Comparison of ENCODE assay signal across 11 cellular contexts in genomic region chr12:11861864-11862600, GRCh38.
DNase-seq lines count a peak whose midpoint lies in the region; ATAC-seq, FAIRE-seq and TF ChIP-seq lines count a peak whose summit lies in the region.
"Had no signal": no experiment of that assay in that cellular context is flagged by ENCODE, and none has a peak within 500 bp of the region (broad histone marks: within the 10 kb centered on the region; RNA-seq: fewer than 3 reads in every experiment).

No MANE protein-coding gene starts in this region.

- peak; percentile 86 for DNase-seq in NCI-H146 (lab: John Stamatoyannopoulos, UW)
- no peak for DNase-seq in K562 (ENCODE audit: extremely low read depth in 1 of 4, low spot score in 3 of 4)
- no peak for DNase-seq in HPDE6-E6E7 (ENCODE audit: extremely low spot score)
- no peak for DNase-seq in RWPE1 (ENCODE audit: low spot score)
- DNase-seq: NCI-H2029 treated with DMSO at 0.1 percent for 48 hours, SJCRH30 had no signal

- CTCF ChIA-PET in K562 (lab: Yijun Ruan, JAX; ENCODE audit: low intra/inter-chr PET ratio) (no interaction called here), RWPE1 (lab: Yijun Ruan, JAX) (no interaction called here)

- intact Hi-C loops in K562 (cut with micrococcal nuclease), result no loop called here

- ATAC-seq in K562, result no peak
- ATAC-seq in HG03520 (IDR thresholded peaks at IDR 0.05; ENCODE audit: unreplicated experiment), result no peak

- no peak overlapping the region for H3K27ac ChIP-seq in K562 (ENCODE audit: extremely low read depth, low read depth, low read length)
- peak overlapping the region; percentile 64 to 70 for H3K27ac ChIP-seq in liver (ENCODE audit: low read depth in 1 of 2, low read length in 2 of 2)
- H3K27ac ChIP-seq in stomach smooth muscle (ENCODE audit: low read length), result peak overlapping the region; percentile 95
- H3K27ac ChIP-seq in RWPE1, result no peak overlapping the region
- H3K27ac ChIP-seq: SJCRH30 had no signal

- WGBS in K562 (ENCODE audit: insufficient coverage, low coverage, missing lambda C conversion rate), result 62% methylated on average over 7 of the region's 7 CpGs
- 84% methylated on average over 7 of the region's 7 CpGs for WGBS in liver

- TF ChIP-seq EP300 in K562 (IDR thresholded peaks at IDR 0.05; ENCODE audit: low read length), result no peak

- H4K20me1 ChIP-seq in K562 (replicated peaks; ENCODE audit: control insufficient read depth, insufficient read depth, low read length), result no peaks in the 10 kb centered on the region

- no peaks in the 10 kb centered on the region for H3K4me1 ChIP-seq in K562 (replicated peaks in 1 of 2; ENCODE audit: control insufficient read depth in 2 of 2, insufficient read depth in 2 of 2, low read length in 2 of 2)
- peaks cover 2 to 41% (median 25%) of the 10 kb centered on the region in 4 donors for H3K4me1 ChIP-seq in liver (ENCODE audit: control insufficient read depth in 4 of 4, insufficient read depth in 4 of 4, low read length in 3 of 4)
- H3K4me1 ChIP-seq in stomach smooth muscle (ENCODE audit: control insufficient read depth, insufficient read depth, low read length), result peaks cover 51% of the 10 kb centered on the region
- H3K4me1 ChIP-seq: SJCRH30 had no signal

- no peaks in the 10 kb centered on the region for H3K36me3 ChIP-seq in K562 (ENCODE audit: control insufficient read depth, insufficient read depth, low read length)
- H3K36me3 ChIP-seq in liver (ENCODE audit: control insufficient read depth in 4 of 4, insufficient read depth in 3 of 4, low read depth in 1 of 4, low read length in 3 of 4), result peaks cover 0 to 6% (median 3%) of the 10 kb centered on the region in 4 donors
- H3K36me3 ChIP-seq in stomach smooth muscle (ENCODE audit: control insufficient read depth in 2 of 2, insufficient read depth in 2 of 2, low read length in 2 of 2), result peaks cover 4% of the 10 kb centered on the region in 2 donors
- H3K36me3 ChIP-seq: SJCRH30 had no signal

- H3K27me3 ChIP-seq in K562 (ENCODE audit: control insufficient read depth in 2 of 2, insufficient read depth in 2 of 2, low read length in 2 of 2) (no peaks in the 10 kb centered on the region), liver (ENCODE audit: control insufficient read depth in 4 of 4, insufficient read depth in 4 of 4, low read length in 3 of 4) (no peaks in the 10 kb centered on the region), stomach smooth muscle (ENCODE audit: control insufficient read depth in 1 of 2, insufficient read depth in 2 of 2, low read length in 2 of 2) (no peaks in the 10 kb centered on the region)
- H3K27me3 ChIP-seq: SJCRH30 had no signal

- no peak for TF ChIP-seq RAD21 in K562 (CRISPR knock-in tag; conservative IDR thresholded peaks at IDR 0.05 in 1 of 2, IDR thresholded peaks at IDR 0.05 in 1 of 2)
- TF ChIP-seq RAD21 in liver (IDR thresholded peaks at IDR 0.05), result no peak

- H3K4me3 ChIP-seq in K562 (no peak overlapping the region), liver (ENCODE audit: low read depth in 1 of 3, low read length in 3 of 3) (no peak overlapping the region), stomach smooth muscle (ENCODE audit: low read length in 2 of 2) (peak overlapping the region in 1 of 2 donors; percentile 5)
- H3K4me3 ChIP-seq: SJCRH30 had no signal

- FAIRE-seq in K562 (lab: Jason Lieb, UNC), result no peak
- FAIRE-seq: bronchial epithelial cell, G401.6 had no signal

- H3K79me2 ChIP-seq in K562 (ENCODE audit: control insufficient read depth, insufficient read depth, low read length), result no peaks in the 10 kb centered on the region

- no peaks in the 10 kb centered on the region for H3K9me1 ChIP-seq in K562 (ENCODE audit: control insufficient read depth, insufficient read depth, low read length)

- BruUV-seq in K562 (replicated peaks; lab: Mats Ljungman, UMichigan), result no TSS peak

- H3K9me3 ChIP-seq in K562 (replicated peaks; ENCODE audit: control insufficient read depth, insufficient read depth, low read depth, low read length) (no peaks in the 10 kb centered on the region; the same call in 1 of the 2 replicates), liver (ENCODE audit: control insufficient read depth in 4 of 4, low read length in 3 of 4) (peaks cover 0 to 10% (median 2%) of the 10 kb centered on the region in 4 donors), stomach smooth muscle (ENCODE audit: control insufficient read depth in 2 of 2, low read length in 2 of 2) (peaks cover 7 to 8% of the 10 kb centered on the region in 2 donors)

- H3K4me2 ChIP-seq in K562 (ENCODE audit: insufficient read depth, low read length), result no peak overlapping the region

- no peak for TF ChIP-seq POLR2A in K562 (conservative IDR thresholded peaks at IDR 0.05)

- H3K9ac ChIP-seq in K562 (ENCODE audit: insufficient read depth in 1 of 2, low read depth in 2 of 2, low read length in 2 of 2), result no peak overlapping the region
- no peak overlapping the region for H3K9ac ChIP-seq in liver (ENCODE audit: low read depth in 1 of 2, low read length in 2 of 2)
- peak overlapping the region; percentile 47 to 58 for H3K9ac ChIP-seq in stomach smooth muscle (ENCODE audit: low read length in 2 of 2)

- POLR2A ChIA-PET in K562 (lab: Yijun Ruan, JAX), result no interaction called here
- POLR2A ChIA-PET in RWPE1 (lab: Yijun Ruan, JAX; ENCODE audit: low non-redundant PET), result no interaction called here

- in situ Hi-C loops in K562 (cut with MboI), result no loop called here

- TF ChIP-seq CTCF in K562 (IDR thresholded peaks at IDR 0.05 in 2 of 3, conservative IDR thresholded peaks at IDR 0.05 in 1 of 3; ENCODE audit: insufficient read depth in 2 of 3, low read depth in 1 of 3, low read length in 3 of 3) (no peak), liver (IDR thresholded peaks at IDR 0.05; ENCODE audit: low read depth, low read length, missing input control) (no peak), RWPE1 (conservative IDR thresholded peaks at IDR 0.05; ENCODE audit: low read depth) (no peak)

- H2AFZ ChIP-seq in K562 (ENCODE audit: low read depth, low read length), result no peak overlapping the region

TF ChIP-seq in K562, 482 proteins besides CTCF, POLR2A, EP300 and RAD21:
- TF ChIP-seq CBX5 (IDR thresholded peaks at IDR 0.05; ENCODE audit: borderline replicate concordance, low read depth) (no peak), ZNF12 (CRISPR knock-in tag; IDR thresholded peaks at IDR 0.05) (peak; percentile 79)

TF ChIP-seq in liver, 16 proteins besides CTCF, POLR2A, EP300 and RAD21 (continues in another document):
- TF ChIP-seq, protein P1, sequence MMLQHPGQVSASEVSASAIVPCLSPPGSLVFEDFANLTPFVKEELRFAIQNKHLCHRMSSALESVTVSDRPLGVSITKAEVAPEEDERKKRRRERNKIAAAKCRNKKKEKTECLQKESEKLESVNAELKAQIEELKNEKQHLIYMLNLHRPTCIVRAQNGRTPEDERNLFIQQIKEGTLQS (IDR thresholded peaks at IDR 0.05), result no peak
- TF ChIP-seq, protein P2, sequence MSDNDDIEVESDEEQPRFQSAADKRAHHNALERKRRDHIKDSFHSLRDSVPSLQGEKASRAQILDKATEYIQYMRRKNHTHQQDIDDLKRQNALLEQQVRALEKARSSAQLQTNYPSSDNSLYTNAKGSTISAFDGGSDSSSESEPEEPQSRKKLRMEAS (IDR thresholded peaks at IDR 0.05), result no peak
- TF ChIP-seq EGR1 (IDR thresholded peaks at IDR 0.05; ENCODE audit: low read depth in 2 of 2) (no peak), HNF4A (conservative IDR thresholded peaks at IDR 0.05) (no peak), SP1 (IDR thresholded peaks at IDR 0.05) (no peak), JUND (IDR thresholded peaks at IDR 0.05) (no peak), HNF4G (IDR thresholded peaks at IDR 0.05) (no peak), RXRA (IDR thresholded peaks at IDR 0.05) (no peak), TAF1 (conservative IDR thresholded peaks at IDR 0.05) (no peak), YY1 (IDR thresholded peaks at IDR 0.05) (no peak), FOXA2 (IDR thresholded peaks at IDR 0.05) (no peak), NR2F2 (IDR thresholded peaks at IDR 0.05) (no peak)
- TF ChIP-seq, protein P3, sequence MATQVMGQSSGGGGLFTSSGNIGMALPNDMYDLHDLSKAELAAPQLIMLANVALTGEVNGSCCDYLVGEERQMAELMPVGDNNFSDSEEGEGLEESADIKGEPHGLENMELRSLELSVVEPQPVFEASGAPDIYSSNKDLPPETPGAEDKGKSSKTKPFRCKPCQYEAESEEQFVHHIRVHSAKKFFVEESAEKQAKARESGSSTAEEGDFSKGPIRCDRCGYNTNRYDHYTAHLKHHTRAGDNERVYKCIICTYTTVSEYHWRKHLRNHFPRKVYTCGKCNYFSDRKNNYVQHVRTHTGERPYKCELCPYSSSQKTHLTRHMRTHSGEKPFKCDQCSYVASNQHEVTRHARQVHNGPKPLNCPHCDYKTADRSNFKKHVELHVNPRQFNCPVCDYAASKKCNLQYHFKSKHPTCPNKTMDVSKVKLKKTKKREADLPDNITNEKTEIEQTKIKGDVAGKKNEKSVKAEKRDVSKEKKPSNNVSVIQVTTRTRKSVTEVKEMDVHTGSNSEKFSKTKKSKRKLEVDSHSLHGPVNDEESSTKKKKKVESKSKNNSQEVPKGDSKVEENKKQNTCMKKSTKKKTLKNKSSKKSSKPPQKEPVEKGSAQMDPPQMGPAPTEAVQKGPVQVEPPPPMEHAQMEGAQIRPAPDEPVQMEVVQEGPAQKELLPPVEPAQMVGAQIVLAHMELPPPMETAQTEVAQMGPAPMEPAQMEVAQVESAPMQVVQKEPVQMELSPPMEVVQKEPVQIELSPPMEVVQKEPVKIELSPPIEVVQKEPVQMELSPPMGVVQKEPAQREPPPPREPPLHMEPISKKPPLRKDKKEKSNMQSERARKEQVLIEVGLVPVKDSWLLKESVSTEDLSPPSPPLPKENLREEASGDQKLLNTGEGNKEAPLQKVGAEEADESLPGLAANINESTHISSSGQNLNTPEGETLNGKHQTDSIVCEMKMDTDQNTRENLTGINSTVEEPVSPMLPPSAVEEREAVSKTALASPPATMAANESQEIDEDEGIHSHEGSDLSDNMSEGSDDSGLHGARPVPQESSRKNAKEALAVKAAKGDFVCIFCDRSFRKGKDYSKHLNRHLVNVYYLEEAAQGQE (IDR thresholded peaks at IDR 0.05), result no peak
- TF ChIP-seq, protein P4, sequence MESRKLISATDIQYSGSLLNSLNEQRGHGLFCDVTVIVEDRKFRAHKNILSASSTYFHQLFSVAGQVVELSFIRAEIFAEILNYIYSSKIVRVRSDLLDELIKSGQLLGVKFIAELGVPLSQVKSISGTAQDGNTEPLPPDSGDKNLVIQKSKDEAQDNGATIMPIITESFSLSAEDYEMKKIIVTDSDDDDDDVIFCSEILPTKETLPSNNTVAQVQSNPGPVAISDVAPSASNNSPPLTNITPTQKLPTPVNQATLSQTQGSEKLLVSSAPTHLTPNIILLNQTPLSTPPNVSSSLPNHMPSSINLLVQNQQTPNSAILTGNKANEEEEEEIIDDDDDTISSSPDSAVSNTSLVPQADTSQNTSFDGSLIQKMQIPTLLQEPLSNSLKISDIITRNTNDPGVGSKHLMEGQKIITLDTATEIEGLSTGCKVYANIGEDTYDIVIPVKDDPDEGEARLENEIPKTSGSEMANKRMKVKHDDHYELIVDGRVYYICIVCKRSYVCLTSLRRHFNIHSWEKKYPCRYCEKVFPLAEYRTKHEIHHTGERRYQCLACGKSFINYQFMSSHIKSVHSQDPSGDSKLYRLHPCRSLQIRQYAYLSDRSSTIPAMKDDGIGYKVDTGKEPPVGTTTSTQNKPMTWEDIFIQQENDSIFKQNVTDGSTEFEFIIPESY (IDR thresholded peaks at IDR 0.05), result no peak

Comparison
In these comparisons a context has a peak if more than half of its experiments do, and no peak if none do; other contexts are left out.
1. H3K27ac ChIP-seq: peak in liver (2 of 2) and stomach smooth muscle (single experiment); none in K562 (single experiment) and RWPE1 (single experiment).
2. H3K9ac ChIP-seq: peak in stomach smooth muscle (2 of 2); none in K562 (0 of 2) and liver (0 of 2).